ENCODE assay signal across 17 cellular contexts in genomic region chr19:18784786-18785120, GRCh38. TPM values are rescaled to one million over a fixed set of nuclear protein-coding genes. Genes with fewer than 3 reads are reported as not detected.
DNase-seq lines count a peak whose midpoint lies in the region; ATAC-seq and TF ChIP-seq lines count a peak whose summit lies in the region.
"Had no signal": no experiment of that assay in that cellular context is flagged by ENCODE, and none has a peak within 500 bp of the region (broad histone marks: within the 10 kb centered on the region; RNA-seq: fewer than 3 reads in every experiment).

No MANE protein-coding gene starts in this region.

- ATAC-seq in HCT116 (peak; percentile 10; the same call in 1 of the 2 replicates), sciatic nerve (peak; percentile 18), GM19395 (IDR thresholded peaks at IDR 0.05; ENCODE audit: unreplicated experiment) (no peak)

- H3K79me2 ChIP-seq in HCT116 (ENCODE audit: insufficient read depth, low read length) (no peaks in the 10 kb centered on the region), MM.1S (ENCODE audit: low read length) (no peaks in the 10 kb centered on the region)

- CTCF ChIA-PET in HCT116 (lab: Charles Lee): no interaction called here

- intact Hi-C loops in HCT116 (cut with micrococcal nuclease) (no loop called here), sciatic nerve (cut with DNase I) (no loop called here)

- BruUV-seq in HCT116 (replicated peaks; lab: Mats Ljungman, UMichigan): no TSS peak

- H2AFZ ChIP-seq in HCT116 (ENCODE audit: low read depth, low read length, poor library complexity, severe bottlenecking) (no peak overlapping the region), MM.1S (ENCODE audit: low read length) (no peak overlapping the region)

- H3K9me2 ChIP-seq in HCT116 (ENCODE audit: insufficient read depth): no peaks in the 10 kb centered on the region
- H3K9me2 ChIP-seq in MM.1S (replicated peaks; ENCODE audit: insufficient read depth, low read length): no peaks in the 10 kb centered on the region

- no peak for TF ChIP-seq RAD21 in HCT116 (IDR thresholded peaks at IDR 0.05; ENCODE audit: low read depth)

- H3K9me3 ChIP-seq in HCT116 (ENCODE audit: control insufficient read depth in 1 of 2, insufficient read depth in 1 of 2, low read depth in 1 of 2, low read length in 2 of 2): no peaks in the 10 kb centered on the region
- H3K9me3 ChIP-seq in MM.1S (replicated peaks; ENCODE audit: insufficient read depth, low read length): no peaks in the 10 kb centered on the region

- H3K9ac ChIP-seq in HCT116 (ENCODE audit: low read length): no peak overlapping the region
- H3K9ac ChIP-seq in MM.1S (ENCODE audit: low read length): no peak overlapping the region

- peak overlapping the region; percentile 68 for H3K4me2 ChIP-seq in HCT116 (ENCODE audit: low read length)
- H3K4me2 ChIP-seq in MM.1S (ENCODE audit: low read depth, low read length): no peak overlapping the region

- POLR2A ChIA-PET in HCT116 (lab: Charles Lee): no interaction called here

- H3F3A ChIP-seq in MM.1S (ENCODE audit: insufficient read depth, low read length): no peaks in the 10 kb centered on the region

- H3K27me3 ChIP-seq in HCT116 (ENCODE audit: insufficient read depth, low read length) (no peaks in the 10 kb centered on the region), MM.1S (replicated peaks; ENCODE audit: insufficient read depth, low read length) (peaks cover 46% of the 10 kb centered on the region)

- in situ Hi-C loops in Caki2 (cut with HindIII; ENCODE audit: low pct_unique_long_range_greater_than_20kb, low sequenced_read_pairs): no loop called here

- H3K4me1 ChIP-seq in HCT116 (ENCODE audit: control insufficient read depth in 1 of 2, insufficient read depth in 2 of 2, low read length in 2 of 2) (peaks cover 4 to 9% of the 10 kb centered on the region in 2 experiments; a peak in 3 of 4 replicates), MM.1S (ENCODE audit: low read length) (no peaks in the 10 kb centered on the region)

- peak; percentile 25 for DNase-seq in Caki2 (ENCODE audit: low read depth)
- DNase-seq in HCT116 (ENCODE audit: low read depth, low spot score): no peak
- peak; percentile 49 for DNase-seq in cerebellar cortex (ENCODE audit: low spot score)
- no peak for DNase-seq in sciatic nerve (ENCODE audit: low spot score)
- no peak for DNase-seq in NCI-H1694 (lab: John Stamatoyannopoulos, UW)
- no peak for DNase-seq in MM.1S
- no peak for DNase-seq in activated CD4-positive, alpha-beta T cell treated with anti-CD3 and anti-CD28 coated beads for 48 hours
- DNase-seq: DMS79 treated with DMSO at 0.1 percent for 48 hours, GOT3, NCI-H1436 treated with DMSO at 0.1 percent for 48 hours had no signal

- no peaks in the 10 kb centered on the region for H4K20me1 ChIP-seq in HCT116 (ENCODE audit: insufficient read depth)
- H4K20me1 ChIP-seq in MM.1S (ENCODE audit: insufficient read depth, low read length): no peaks in the 10 kb centered on the region

- H3K4me3 ChIP-seq in HCT116 (replicated peaks in 1 of 2; ENCODE audit: low read depth in 1 of 2, low read length in 2 of 2): no peak overlapping the region
- H3K4me3 ChIP-seq in MM.1S (ENCODE audit: low read length): no peak overlapping the region

- H3K27ac ChIP-seq in HCT116 (ENCODE audit: low read depth, low read length) (no peak overlapping the region), MM.1S (ENCODE audit: low read length) (no peak overlapping the region)

- RAD21 ChIA-PET in HCT116 (lab: Charles Lee; ENCODE audit: low non-redundant PET in 1 of 2, low total read pairs in 2 of 2, uncharacterized antibody in 2 of 2, unreplicated experiment in 2 of 2): no interaction called here

- no peak for TF ChIP-seq POLR2A in HCT116 (IDR thresholded peaks at IDR 0.05; ENCODE audit: borderline replicate concordance, extremely low read depth, insufficient read depth, insufficient read length)

- H3K36me3 ChIP-seq in HCT116 (ENCODE audit: control insufficient read depth in 1 of 2, insufficient read depth in 2 of 2, low read length in 2 of 2): no peaks in the 10 kb centered on the region
- H3K36me3 ChIP-seq in MM.1S (replicated peaks; ENCODE audit: insufficient read depth, low read length): no peaks in the 10 kb centered on the region

- TF ChIP-seq CTCF in HCT116 (IDR thresholded peaks at IDR 0.05 in 2 of 3, conservative IDR thresholded peaks at IDR 0.05 in 1 of 3; ENCODE audit: borderline replicate concordance in 1 of 3, insufficient read depth in 1 of 3, low read depth in 2 of 3, low read length in 2 of 3) (no peak), MM.1S (IDR thresholded peaks at IDR 0.05; ENCODE audit: low read length) (no peak)

TF ChIP-seq in HCT116, 20 proteins besides CTCF, POLR2A, EP300 and RAD21:
- TF ChIP-seq ZFX (IDR thresholded peaks at IDR 0.05): no peak
- no peak for TF ChIP-seq TCF7L2 (IDR thresholded peaks at IDR 0.05; ENCODE audit: borderline replicate concordance, extremely low read depth, insufficient read depth, insufficient read length)
- TF ChIP-seq EGR1 (IDR thresholded peaks at IDR 0.05; ENCODE audit: low read depth): no peak
- TF ChIP-seq JUND (IDR thresholded peaks at IDR 0.05): no peak
- TF ChIP-seq POLR2AphosphoS5 (IDR thresholded peaks at IDR 0.05; ENCODE audit: low read depth, low read length): no peak
- TF ChIP-seq SRF (IDR thresholded peaks at IDR 0.05; ENCODE audit: low read depth): no peak
- no peak for TF ChIP-seq ZNF274 (IDR thresholded peaks at IDR 0.05; ENCODE audit: low read depth, low read length)
- no peak for TF ChIP-seq SP1 (IDR thresholded peaks at IDR 0.05; ENCODE audit: low read depth)
- no peak for TF ChIP-seq EZH2phosphoT487 (IDR thresholded peaks at IDR 0.05; ENCODE audit: borderline replicate concordance)
- TF ChIP-seq ATF3 (IDR thresholded peaks at IDR 0.05): no peak
- TF ChIP-seq REST (IDR thresholded peaks at IDR 0.05; ENCODE audit: low read depth): no peak
- TF ChIP-seq EZH2 (IDR thresholded peaks at IDR 0.05): no peak
- TF ChIP-seq CBX3 (IDR thresholded peaks at IDR 0.05; ENCODE audit: low read depth): no peak
- no peak for TF ChIP-seq YY1 (IDR thresholded peaks at IDR 0.05; ENCODE audit: extremely low read depth, insufficient replicate concordance, low read depth, low read length)
- no peak for TF ChIP-seq ZBTB33 (IDR thresholded peaks at IDR 0.05; ENCODE audit: extremely low read depth, insufficient replicate concordance, low read length)
- TF ChIP-seq FOSL1 (IDR thresholded peaks at IDR 0.05; ENCODE audit: low read depth): no peak
- no peak for TF ChIP-seq SIN3A (IDR thresholded peaks at IDR 0.05; ENCODE audit: low read depth)

RNA-seq across cellular contexts. Expression of gene COMP, which starts 6.4 kb away (rescaled TPM):
- total RNA-seq in Caki2 (2014; rRNA removed; shearing (Covaris generic); ENCODE audit: low replicate concordance): not detected in 2 replicates
- not detected for total RNA-seq in HCT116 (2021; ENCODE audit: unreplicated experiment)
- not detected in 2 replicates for polyA plus RNA-seq in HCT116 (2012)
- 7.6 TPM for total RNA-seq in sciatic nerve
- total RNA-seq: Calu3; CD4-positive, alpha-beta memory T cell; MCF 10A; Right ventricle myocardium inferior; SK-MEL-5; T-helper 2 cell treated with Interferon-gamma antibody and Interleukin-4, amounts not matched to agents 100 ng/mL and 5 ng/mL, for 36 hours had no signal
- polyA plus RNA-seq: CD4-positive, alpha-beta memory T cell had no signal

RNA-seq across cellular contexts. Expression of gene UPF1, which starts 47.0 kb away (rescaled TPM):
- 70.9 and 71.8 TPM in 2 replicates for total RNA-seq in Caki2 (2014; rRNA removed; shearing (Covaris generic); ENCODE audit: low replicate concordance)
- total RNA-seq in HCT116 (2021; ENCODE audit: unreplicated experiment) (78.5 TPM), sciatic nerve (57.8 TPM)
- polyA plus RNA-seq in HCT116 (2012): 41.7 and 42.1 TPM in 2 replicates

Comparison
In these comparisons a context has a peak if more than half of its experiments do, and no peak if none do; other contexts are left out.
1. DNase-seq: peak in Caki2 (single experiment) and cerebellar cortex (single experiment); none in HCT116 (single experiment), sciatic nerve (single experiment), NCI-H1694 (single experiment), MM.1S (single experiment) and activated CD4-positive, alpha-beta T cell treated with anti-CD3 and anti-CD28 coated beads for 48 hours (single experiment).